In the genomic region with DNA sequence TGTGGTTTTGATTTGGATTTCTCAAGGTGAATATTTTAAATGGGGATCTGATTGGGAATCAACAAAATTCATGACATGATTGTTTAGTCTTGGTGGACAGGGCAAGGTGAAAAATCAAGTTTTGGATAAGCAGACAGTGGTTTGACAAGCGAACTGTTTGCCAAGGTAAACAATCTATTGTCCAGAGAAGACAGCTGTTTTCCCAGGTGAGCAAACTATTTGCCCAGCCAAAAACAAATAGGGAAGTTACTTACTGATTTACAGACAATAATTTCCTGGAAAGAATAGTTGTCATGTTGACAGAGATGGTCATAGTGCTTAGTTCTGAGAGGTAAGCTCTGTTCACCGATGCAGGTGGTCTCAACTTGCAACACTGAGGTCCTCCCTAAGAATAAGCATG, we compare ENCODE assay signal across 16 cellular contexts.
"Had no signal": no experiment of that assay in that cellular context is flagged by ENCODE, and none has a peak within 500 bp of the region (broad histone marks: within the 10 kb centered on the region; RNA-seq: fewer than 3 reads in every experiment).

No MANE protein-coding gene starts in this region.

- H3K36me3 ChIP-seq: adrenal gland, colonic mucosa, left lung, neutrophil, thyroid gland had no signal

- DNase-seq: activated CD4-positive, alpha-beta T cell treated with anti-CD3 and anti-CD28 coated beads for 1 hour; activated CD4-positive, alpha-beta T cell treated with anti-CD3 and anti-CD28 coated beads, Interleukin-2, amount 50 U/mL, for 4 hours; activated T-cell treated with anti-CD3 and anti-CD28 coated beads, Interleukin-2, amount 50 U/mL, for 24 hours; adrenal gland; colonic mucosa; islet precursor cell; left lung; naive thymus-derived CD8-positive, alpha-beta T cell; T-helper 9 cell; thyroid gland had no signal

- H3K79me2 ChIP-seq: parathyroid adenoma had no signal

- H3K4me1 ChIP-seq: colonic mucosa, parathyroid adenoma had no signal

- H3K9me3 ChIP-seq: adrenal gland, colonic mucosa, left lung, neutrophil, thyroid gland had no signal

- H2AFZ ChIP-seq: parathyroid adenoma had no signal

- H3K9me3 Mint-ChIP-seq: activated naive CD4-positive, alpha-beta T cell treated with anti-CD3 and anti-CD28 coated beads, Interleukin-2, amount 50 U/mL, for 24 hours; activated T-cell treated with anti-CD3 and anti-CD28 coated beads, Interleukin-2, amount 50 U/mL, for 24 hours; memory B cell; stimulated activated effector memory CD8-positive, alpha-beta T cell treated with anti-CD3 and anti-CD28 coated beads, Interleukin-12 subunit alpha, Interleukin-12 subunit beta, amount 100 ng/mL, for 72 hours had no signal

- H3K9ac ChIP-seq: parathyroid adenoma had no signal

- H3K27ac ChIP-seq: adrenal gland, colonic mucosa, left lung, neutrophil, parathyroid adenoma, thyroid gland had no signal

- H3K4me3 Mint-ChIP-seq: activated naive CD4-positive, alpha-beta T cell treated with anti-CD3 and anti-CD28 coated beads, Interleukin-2, amount 50 U/mL, for 24 hours; activated T-cell treated with anti-CD3 and anti-CD28 coated beads, Interleukin-2, amount 50 U/mL, for 24 hours; memory B cell; naive thymus-derived CD8-positive, alpha-beta T cell; stimulated activated effector memory CD8-positive, alpha-beta T cell treated with anti-CD3 and anti-CD28 coated beads, Interleukin-12 subunit alpha, Interleukin-12 subunit beta, amount 100 ng/mL, for 72 hours had no signal

- H3K36me3 Mint-ChIP-seq: naive thymus-derived CD8-positive, alpha-beta T cell; stimulated activated effector memory CD8-positive, alpha-beta T cell treated with anti-CD3 and anti-CD28 coated beads, Interleukin-12 subunit alpha, Interleukin-12 subunit beta, amount 100 ng/mL, for 72 hours had no signal

- ATAC-seq: esophagus mucosa; left lung; naive thymus-derived CD8-positive, alpha-beta T cell; stimulated activated effector memory CD8-positive, alpha-beta T cell treated with anti-CD3 and anti-CD28 coated beads, Interleukin-12 subunit alpha, Interleukin-12 subunit beta, amount 100 ng/mL, for 72 hours had no signal

- H3K4me1 Mint-ChIP-seq: activated naive CD4-positive, alpha-beta T cell treated with anti-CD3 and anti-CD28 coated beads, Interleukin-2, amount 50 U/mL, for 24 hours; naive thymus-derived CD8-positive, alpha-beta T cell; stimulated activated effector memory CD8-positive, alpha-beta T cell treated with anti-CD3 and anti-CD28 coated beads, Interleukin-12 subunit alpha, Interleukin-12 subunit beta, amount 100 ng/mL, for 72 hours had no signal

- H3K27me3 ChIP-seq: adrenal gland, colonic mucosa, left lung, thyroid gland had no signal

- H3K27ac Mint-ChIP-seq: activated naive CD4-positive, alpha-beta T cell treated with anti-CD3 and anti-CD28 coated beads, Interleukin-2, amount 50 U/mL, for 24 hours; activated T-cell treated with anti-CD3 and anti-CD28 coated beads, Interleukin-2, amount 50 U/mL, for 24 hours; memory B cell; naive thymus-derived CD8-positive, alpha-beta T cell; stimulated activated effector memory CD8-positive, alpha-beta T cell treated with anti-CD3 and anti-CD28 coated beads, Interleukin-12 subunit alpha, Interleukin-12 subunit beta, amount 100 ng/mL, for 72 hours had no signal

- H3K4me3 ChIP-seq: adrenal gland, colonic mucosa, left lung, thyroid gland had no signal
